ENCODE assay signal across 8 cellular contexts in the genomic region with DNA sequence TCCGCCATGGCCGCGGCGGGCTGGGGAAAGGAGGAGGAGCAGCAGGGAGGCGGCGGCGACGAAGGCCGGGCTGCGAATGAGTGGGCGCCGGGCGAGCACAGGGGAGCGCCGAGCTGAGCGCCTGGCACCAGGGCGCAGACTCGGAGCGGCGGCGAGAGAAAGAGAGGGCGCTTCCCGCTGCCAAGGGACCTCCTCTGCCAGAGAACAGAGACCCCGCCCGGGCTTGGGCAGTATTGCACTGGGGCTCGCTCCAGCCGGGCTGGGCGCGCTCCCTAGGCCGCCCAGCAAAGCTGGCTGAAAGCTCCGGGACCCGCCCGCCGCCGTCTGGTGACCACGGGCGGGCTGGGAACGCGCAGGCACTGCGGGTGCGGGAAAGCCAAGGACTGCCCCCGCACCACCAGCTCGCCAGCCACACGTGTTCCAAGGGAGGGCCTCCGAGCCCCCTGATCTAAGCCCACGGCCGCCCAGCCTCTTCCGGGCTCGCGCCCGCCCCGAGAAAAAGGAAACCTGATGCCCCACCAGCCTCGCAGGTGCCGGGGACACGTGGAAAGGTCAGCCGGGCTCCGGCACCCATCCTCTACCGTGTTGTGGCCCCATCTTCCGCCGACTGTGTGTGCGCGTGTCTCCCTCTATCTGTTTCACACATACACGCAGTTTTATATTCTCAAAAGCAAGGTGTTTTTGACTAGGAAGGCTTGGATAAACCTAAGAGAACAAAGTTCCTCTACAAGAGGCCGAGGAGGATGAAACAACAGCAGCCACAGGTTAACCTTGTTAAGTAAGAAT. TPM values are rescaled to one million over a fixed set of nuclear protein-coding genes. Genes with fewer than 3 reads are reported as not detected.
DNase-seq lines count a peak whose midpoint lies in the region; ATAC-seq, FAIRE-seq and TF ChIP-seq lines count a peak whose summit lies in the region.

A gene (minus strand): TSS at position 140 of the 786 bp plus-strand sequence. CDS start 132 bp downstream, at position 8.

- no peak for FAIRE-seq in urothelium cell line (lab: Jason Lieb, UNC)

- in situ Hi-C loops in GM13976 (cut with MboI; ENCODE audit: low sequenced_read_pairs, unreplicated experiment), result no loop called here

- H3K9me3 ChIP-seq in psoas muscle, result no peaks in the 10 kb centered on the region

- ATAC-seq in HG02870 (IDR thresholded peaks at IDR 0.05; ENCODE audit: unreplicated experiment) (peak; percentile 67), left cardiac atrium (peak; percentile 96), psoas muscle (peak; percentile 91 to 96 (median 96))

- no peaks in the 10 kb centered on the region for H3K36me3 ChIP-seq in psoas muscle (ENCODE audit: insufficient read depth in 1 of 2, low read depth in 1 of 2)

- peaks cover 28% of the 10 kb centered on the region for H3K4me1 ChIP-seq in psoas muscle

- H3K27ac ChIP-seq in psoas muscle, result peak within 1 kb of the TSS; percentile 97

- intact Hi-C loops in left cardiac atrium (cut with DNase I) (loop anchor here in 1 of 2 donors (5.0 kb wide), 2 partner anchors 39 to 279 kb away; no protein-coding TSS in a partner anchor), psoas muscle (cut with DNase I) (loop anchor here (2.0 to 5.0 kb wide), 5 partner anchors 34 to 279 kb away; no protein-coding TSS in a partner anchor)

- peak within 1 kb of the TSS; percentile 98 for H3K4me3 ChIP-seq in psoas muscle

- peak; percentile 68 for TF ChIP-seq CTCF in GM13976 (IDR thresholded peaks at IDR 0.05; ENCODE audit: borderline replicate concordance, control extremely low read depth, extremely low read depth, insufficient read depth, missing control alignments)
- TF ChIP-seq CTCF in psoas muscle (IDR thresholded peaks at IDR 0.05), result peak; percentile 76

- WGBS in psoas muscle, 3 donors, result 0 to 1% (median 0%) methylated on average over 43 to 64 of the region's 64 CpGs

- H3K27me3 ChIP-seq in psoas muscle (ENCODE audit: insufficient read depth in 3 of 3, low read length in 2 of 3), result no peaks in the 10 kb centered on the region

- DNase-seq in GM13976 (ENCODE audit: low spot score) (peak; percentile 86), NCI-H146 (lab: John Stamatoyannopoulos, UW) (peak; percentile 96), T-helper 1 cell (peak; percentile 80 to 92 (median 86)), amniotic epithelial cell (ENCODE audit: low read depth) (peak; percentile 90), left cardiac atrium (peak; percentile 96), psoas muscle (peak; percentile 93 to 96), urothelium cell line (ENCODE audit: low spot score) (peak; percentile 97)

RNA-seq across cellular contexts. Expression of the gene that starts here (rescaled TPM):
- total RNA-seq in left cardiac atrium, result 10 to 100 TPM; 21.0 to 24.3 TPM
- total RNA-seq in psoas muscle, result 10 to 100 TPM; 14.5 to 40.1 (median 23.0) TPM
- 10 to 100 TPM in 2 of 3 donors, 1 to 10 TPM in 1; 9.2 to 31.6 (median 11.3) TPM for polyA plus RNA-seq in psoas muscle

Comparison
In these comparisons a context has a peak if more than half of its experiments do, and no peak if none do; other contexts are left out.
1. Peak in every context shown above with its lines: DNase-seq, ATAC-seq, H3K4me3 ChIP-seq and H3K27ac ChIP-seq.